ENCODE assay signal across 8 cellular contexts in the genomic region with DNA sequence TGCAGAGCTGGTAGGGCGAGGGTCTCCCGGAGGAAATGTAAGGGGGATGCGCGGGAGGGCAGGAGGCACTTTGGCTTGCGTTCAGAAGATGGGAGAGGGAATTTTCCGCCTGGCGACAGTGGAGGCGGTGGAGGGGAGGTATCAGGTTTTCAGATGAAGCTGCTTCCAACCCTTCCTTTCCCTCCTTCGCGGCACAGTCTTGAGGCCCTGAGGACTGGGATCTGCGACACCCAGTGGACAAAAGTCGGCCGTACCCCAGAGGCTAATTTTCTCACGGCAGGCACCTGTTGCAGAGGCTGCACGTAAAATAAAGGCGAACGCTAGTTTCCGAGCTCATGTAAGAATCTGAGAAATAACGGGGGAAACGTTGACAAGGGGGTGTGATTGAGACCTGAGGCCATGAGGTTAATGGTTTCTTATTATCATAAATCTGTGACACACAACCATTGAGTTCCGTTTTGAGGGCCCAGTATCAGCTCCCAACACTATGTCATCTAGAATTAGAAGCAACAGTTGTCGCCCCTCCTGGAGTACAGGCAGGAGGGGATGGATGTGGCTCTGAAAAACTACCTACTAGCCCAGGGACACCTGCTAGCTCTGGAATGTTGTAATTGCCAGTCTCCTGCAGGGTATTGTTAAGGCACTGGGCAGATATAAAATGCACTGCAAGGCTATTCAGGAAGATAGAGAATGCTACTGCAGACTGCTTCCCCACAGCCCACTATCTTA. TPM values are rescaled to one million over a fixed set of nuclear protein-coding genes. Genes with fewer than 3 reads are reported as not detected.
DNase-seq lines count a peak whose midpoint lies in the region; ATAC-seq, FAIRE-seq and TF ChIP-seq lines count a peak whose summit lies in the region.

No MANE protein-coding gene starts in this region.

- H3K4me1 ChIP-seq in Caco-2 (no peaks in the 10 kb centered on the region), ovary (ENCODE audit: insufficient read depth) (no peaks in the 10 kb centered on the region)

- no peaks in the 10 kb centered on the region for H3K4me1 Mint-ChIP-seq in Caco-2 (ENCODE audit: low read depth, unreplicated experiment)
- H3K4me1 Mint-ChIP-seq in activated naive CD4-positive, alpha-beta T cell treated with anti-CD3 and anti-CD28 coated beads for 36 hours (ENCODE audit: low read depth): peaks cover 33% of the 10 kb centered on the region

- H3K36me3 ChIP-seq in Caco-2 (ENCODE audit: control insufficient read depth, insufficient read depth, low read length) (no peaks in the 10 kb centered on the region), ovary (no peaks in the 10 kb centered on the region)

- no TSS peak for BruUV-seq in Caco-2 (replicated peaks; lab: Mats Ljungman, UMichigan)

- H3K9me3 ChIP-seq in Caco-2: no peaks in the 10 kb centered on the region
- H3K9me3 ChIP-seq in ovary: no peaks in the 10 kb centered on the region

- TF ChIP-seq CTCF in Caco-2 (IDR thresholded peaks at IDR 0.05; ENCODE audit: insufficient read depth in 1 of 2, low read depth in 1 of 2, low read length in 1 of 2, severe bottlenecking in 1 of 2, unreplicated experiment in 1 of 2): peak; percentile 26 to 65
- peak in 1 of 3 donors; percentile 21 for TF ChIP-seq CTCF in ovary (IDR thresholded peaks at IDR 0.05)

- H3K27ac ChIP-seq in ovary: peak overlapping the region in 1 of 2 donors; percentile 89

- H3K4me3 ChIP-seq in Caco-2 (ENCODE audit: low read depth, low read length) (peak overlapping the region; percentile 64), ovary (peak overlapping the region; percentile 46)

- H3K27me3 Mint-ChIP-seq in Caco-2 (ENCODE audit: insufficient read depth, unreplicated experiment): no peaks in the 10 kb centered on the region
- H3K27me3 Mint-ChIP-seq in activated naive CD4-positive, alpha-beta T cell treated with anti-CD3 and anti-CD28 coated beads for 36 hours (ENCODE audit: low read depth): no peaks in the 10 kb centered on the region

- no peaks in the 10 kb centered on the region for H3K9me3 Mint-ChIP-seq in Caco-2 (ENCODE audit: unreplicated experiment)
- H3K9me3 Mint-ChIP-seq in activated naive CD4-positive, alpha-beta T cell treated with anti-CD3 and anti-CD28 coated beads for 36 hours: no peaks in the 10 kb centered on the region

- WGBS in ovary, 3 donors: 31 to 34% (median 33%) methylated on average over 22 of the region's 22 CpGs

- no peak for TF ChIP-seq EP300 in ovary (IDR thresholded peaks at IDR 0.05)

- FAIRE-seq in RCC 7860 (lab: Jason Lieb, UNC): peak; percentile 72
- no peak for FAIRE-seq in urothelium cell line (lab: Jason Lieb, UNC)

- POLR2A ChIA-PET in Caco-2 (lab: Charles Lee): no interaction called here

- ATAC-seq in GM21360 (IDR thresholded peaks at IDR 0.05; ENCODE audit: unreplicated experiment): peak; percentile 56

- intact Hi-C loops in Caco-2 (cut with micrococcal nuclease; ENCODE audit: unreplicated experiment): loop anchor here (1.0 to 5.0 kb wide), 2 partner anchors 23 to 266 kb away; no protein-coding TSS in a partner anchor
- intact Hi-C loops in activated naive CD4-positive, alpha-beta T cell treated with anti-CD3 and anti-CD28 coated beads for 36 hours (cut with micrococcal nuclease): loop anchor here (1.0 to 5.0 kb wide), 6 partner anchors 15 to 427 kb away; a partner anchor contains a TSS
- intact Hi-C loops in head of caudate nucleus (cut with DNase I): no loop called here
- intact Hi-C loops in ovary (cut with DNase I): no loop called here

- H3K27me3 ChIP-seq in Caco-2 (replicated peaks; ENCODE audit: control insufficient read depth, insufficient read depth, low read length) (no peaks in the 10 kb centered on the region), ovary (no peaks in the 10 kb centered on the region)

- H3K4me3 Mint-ChIP-seq in Caco-2 (ENCODE audit: unreplicated experiment): peak overlapping the region; percentile 89
- H3K4me3 Mint-ChIP-seq in activated naive CD4-positive, alpha-beta T cell treated with anti-CD3 and anti-CD28 coated beads for 36 hours: peak overlapping the region; percentile 74

- DNase-seq in Caco-2 (peak; percentile 58 to 67), HuH-7 (ENCODE audit: low spot score) (peak; percentile 29), RCC 7860 (ENCODE audit: low spot score) (peak; percentile 47), head of caudate nucleus (peak; percentile 37 to 81 (median 58)), ovary (peak; percentile 40 to 50 (median 46)), urothelium cell line (ENCODE audit: low spot score) (peak; percentile 32)
- peak; percentile 62 for DNase-seq in activated naive CD4-positive, alpha-beta T cell treated with anti-CD3 and anti-CD28 coated beads for 36 hours

- CTCF ChIA-PET in Caco-2 (lab: Charles Lee): interaction anchor here (1.0 to 2.4 kb wide), 2 partner anchors 200 to 268 kb away, joined by 4 to 8 read pairs; no protein-coding TSS in a partner anchor
- CTCF ChIA-PET in activated naive CD4-positive, alpha-beta T cell treated with anti-CD3 and anti-CD28 coated beads for 36 hours (lab: Charles Lee): interaction anchor here (0.6 to 3.3 kb wide), 6 partner anchors 13 to 57 kb away, joined by 4 to 18 read pairs (median 4); no protein-coding TSS in a partner anchor

- no peak overlapping the region for H3K27ac Mint-ChIP-seq in Caco-2 (ENCODE audit: unreplicated experiment)
- no peak overlapping the region for H3K27ac Mint-ChIP-seq in activated naive CD4-positive, alpha-beta T cell treated with anti-CD3 and anti-CD28 coated beads for 36 hours

- no peak for TF ChIP-seq POLR2A in ovary (IDR thresholded peaks at IDR 0.05)

- H3K36me3 Mint-ChIP-seq in Caco-2 (ENCODE audit: insufficient read depth, unreplicated experiment): no peaks in the 10 kb centered on the region
- no peaks in the 10 kb centered on the region for H3K36me3 Mint-ChIP-seq in activated naive CD4-positive, alpha-beta T cell treated with anti-CD3 and anti-CD28 coated beads for 36 hours (ENCODE audit: low read depth)

RNA-seq across cellular contexts. Expression of a gene that starts 1.1 kb away (rescaled TPM):
- total RNA-seq in Caco-2 (2022): 0.77 and 0.95 TPM in 2 replicates
- under 1 TPM; 0.12 to 0.17 TPM for total RNA-seq in activated naive CD4-positive, alpha-beta T cell treated with anti-CD3 and anti-CD28 coated beads for 36 hours
- 10 to 100 TPM in 2 of 7 donors, 1 to 10 TPM in 5; 2.5 to 16.5 (median 6.6) TPM for total RNA-seq in ovary
- polyA plus RNA-seq in ovary: 1 to 10 TPM; 4.1 to 9.4 TPM

RNA-seq across cellular contexts. Expression of a gene that starts 37.4 kb away (rescaled TPM):
- 3.2 and 3.6 TPM in 2 replicates for total RNA-seq in Caco-2 (2022)
- total RNA-seq in activated naive CD4-positive, alpha-beta T cell treated with anti-CD3 and anti-CD28 coated beads for 36 hours: 1 to 10 TPM; 2.1 TPM
- 10 to 100 TPM in 2 of 7 donors, 1 to 10 TPM in 5; 3.6 to 14.9 (median 8.4) TPM for total RNA-seq in ovary
- 10 to 100 TPM in 1 of 2 donors, 1 to 10 TPM in 1; 7.0 to 11.3 TPM for polyA plus RNA-seq in ovary

RNA-seq across cellular contexts. Expression of a gene that starts 43.4 kb away (rescaled TPM):
- 3.2 and 4.1 TPM in 2 replicates for total RNA-seq in Caco-2 (2022)
- 1 to 10 TPM; 4.6 to 5.0 TPM for total RNA-seq in activated naive CD4-positive, alpha-beta T cell treated with anti-CD3 and anti-CD28 coated beads for 36 hours
- total RNA-seq in ovary: 10 to 100 TPM in 6 of 7 donors, 1 to 10 TPM in 1; 7.8 to 15.1 (median 12.6) TPM
- 10 to 100 TPM in 1 of 2 donors, 1 to 10 TPM in 1; 8.4 to 15.0 TPM for polyA plus RNA-seq in ovary

RNA-seq across cellular contexts. Expression of a gene that starts 52.9 kb away (rescaled TPM):
- total RNA-seq in Caco-2 (2022): 18.5 and 19.1 TPM in 2 replicates
- 1 to 10 TPM; 6.0 to 6.1 TPM for total RNA-seq in activated naive CD4-positive, alpha-beta T cell treated with anti-CD3 and anti-CD28 coated beads for 36 hours
- 10 to 100 TPM; 17.2 to 25.8 (median 19.1) TPM for total RNA-seq in ovary
- 10 to 100 TPM in 1 of 2 donors, 1 to 10 TPM in 1; 9.0 to 14.5 TPM for polyA plus RNA-seq in ovary

Comparison
In these comparisons a context has a peak if more than half of its experiments do, and no peak if none do; other contexts are left out.
1. intact Hi-C loops: an anchor here in Caco-2 (1.0 to 5.0 kb wide) and activated naive CD4-positive, alpha-beta T cell treated with anti-CD3 and anti-CD28 coated beads for 36 hours (1.0 to 5.0 kb wide); none called in head of caudate nucleus and ovary.